ENCODE assay signal across 8 cellular contexts in genomic region chr12:92506460-92506859, GRCh38.
DNase-seq lines count a peak whose midpoint lies in the region; ATAC-seq and TF ChIP-seq lines count a peak whose summit lies in the region.

No MANE protein-coding gene starts in this region.

- no peak overlapping the region for H3K4me3 ChIP-seq in PC-3 (ENCODE audit: low read length)

- H3K4me3 Mint-ChIP-seq in activated CD4-positive, alpha-beta T cell treated with anti-CD3 and anti-CD28 coated beads, Interleukin-2, amount 10 ng/mL, durations not matched to agents 7 days and 5 days: no peak overlapping the region
- H3K4me3 Mint-ChIP-seq in activated CD8-positive, alpha-beta T cell treated with anti-CD3 and anti-CD28 coated beads, Interleukin-2, amount 10 ng/mL, durations not matched to agents 7 days and 5 days: no peak overlapping the region
- peak overlapping the region; percentile 77 to 82 for H3K4me3 Mint-ChIP-seq in stimulated activated naive B cell treated with anti-CD40 and anti-IgM and Interleukin-4, amounts not matched to agents 10 μg/mL and 1 μg/mL and 100 μg/mL, for 72 hours

- no peaks in the 10 kb centered on the region for H3K36me3 ChIP-seq in PC-3 (ENCODE audit: low read depth, low read length)

- peak overlapping the region; percentile 99 for H3K27ac Mint-ChIP-seq in activated CD4-positive, alpha-beta T cell treated with anti-CD3 and anti-CD28 coated beads, Interleukin-2, amount 10 ng/mL, durations not matched to agents 7 days and 5 days
- H3K27ac Mint-ChIP-seq in activated CD8-positive, alpha-beta T cell treated with anti-CD3 and anti-CD28 coated beads, Interleukin-2, amount 10 ng/mL, durations not matched to agents 7 days and 5 days: peak overlapping the region; percentile 37
- H3K27ac Mint-ChIP-seq in stimulated activated naive B cell treated with anti-CD40 and anti-IgM and Interleukin-4, amounts not matched to agents 10 μg/mL and 1 μg/mL and 100 μg/mL, for 72 hours: peak overlapping the region; percentile 94

- H3K27me3 Mint-ChIP-seq in activated CD4-positive, alpha-beta T cell treated with anti-CD3 and anti-CD28 coated beads, Interleukin-2, amount 10 ng/mL, durations not matched to agents 7 days and 5 days: no peaks in the 10 kb centered on the region
- no peaks in the 10 kb centered on the region for H3K27me3 Mint-ChIP-seq in activated CD8-positive, alpha-beta T cell treated with anti-CD3 and anti-CD28 coated beads, Interleukin-2, amount 10 ng/mL, durations not matched to agents 7 days and 5 days (ENCODE audit: low read depth)
- H3K27me3 Mint-ChIP-seq in stimulated activated naive B cell treated with anti-CD40 and anti-IgM and Interleukin-4, amounts not matched to agents 10 μg/mL and 1 μg/mL and 100 μg/mL, for 72 hours: no peaks in the 10 kb centered on the region

- no peak overlapping the region for H3K4me2 ChIP-seq in PC-3 (ENCODE audit: low read length)

- intact Hi-C loops in PC-3 (cut with micrococcal nuclease): loop anchor here (2.0 kb wide), 1 partner anchor 64 kb away; no protein-coding TSS in a partner anchor

- H3K4me1 Mint-ChIP-seq in activated CD4-positive, alpha-beta T cell treated with anti-CD3 and anti-CD28 coated beads, Interleukin-2, amount 10 ng/mL, durations not matched to agents 7 days and 5 days: peaks cover 48% of the 10 kb centered on the region
- peaks cover 44% of the 10 kb centered on the region for H3K4me1 Mint-ChIP-seq in activated CD8-positive, alpha-beta T cell treated with anti-CD3 and anti-CD28 coated beads, Interleukin-2, amount 10 ng/mL, durations not matched to agents 7 days and 5 days (ENCODE audit: low read depth)
- peaks cover 40 to 70% of the 10 kb centered on the region in 2 donors for H3K4me1 Mint-ChIP-seq in stimulated activated naive B cell treated with anti-CD40 and anti-IgM and Interleukin-4, amounts not matched to agents 10 μg/mL and 1 μg/mL and 100 μg/mL, for 72 hours

- no peak overlapping the region for H2AFZ ChIP-seq in PC-3 (ENCODE audit: low read length)

- BruUV-seq in PC-3 (replicated peaks; lab: Mats Ljungman, UMichigan): no TSS peak

- H3K36me3 Mint-ChIP-seq in activated CD4-positive, alpha-beta T cell treated with anti-CD3 and anti-CD28 coated beads, Interleukin-2, amount 10 ng/mL, durations not matched to agents 7 days and 5 days (ENCODE audit: low read depth): peaks cover 10% of the 10 kb centered on the region
- H3K36me3 Mint-ChIP-seq in activated CD8-positive, alpha-beta T cell treated with anti-CD3 and anti-CD28 coated beads, Interleukin-2, amount 10 ng/mL, durations not matched to agents 7 days and 5 days (ENCODE audit: low read depth): peaks cover 14% of the 10 kb centered on the region
- H3K36me3 Mint-ChIP-seq in stimulated activated naive B cell treated with anti-CD40 and anti-IgM and Interleukin-4, amounts not matched to agents 10 μg/mL and 1 μg/mL and 100 μg/mL, for 72 hours: peaks cover 2 to 9% of the 10 kb centered on the region in 2 donors

- H3K9me3 ChIP-seq in PC-3 (ENCODE audit: low read length): no peaks in the 10 kb centered on the region

- no peak overlapping the region for H3K9ac ChIP-seq in PC-3 (ENCODE audit: low read length)

- H3F3A ChIP-seq in PC-3 (ENCODE audit: low read length, unreplicated experiment): no peaks in the 10 kb centered on the region

- H3K79me2 ChIP-seq in PC-3 (ENCODE audit: low read length): no peaks in the 10 kb centered on the region

- no peaks in the 10 kb centered on the region for H3K4me1 ChIP-seq in PC-3 (ENCODE audit: insufficient read depth, low read length)

- H3K9me2 ChIP-seq in PC-3 (replicated peaks; ENCODE audit: low read length): no peaks in the 10 kb centered on the region

- CTCF ChIA-PET in activated CD4-positive, alpha-beta T cell treated with anti-CD3 and anti-CD28 coated beads, Interleukin-2, amount 10 ng/mL, durations not matched to agents 7 days and 5 days (lab: Charles Lee): interaction anchor here (0.8 to 5.7 kb wide), 5 partner anchors 10 to 41 kb away, joined by 3 to 34 read pairs (median 3); no protein-coding TSS in a partner anchor
- CTCF ChIA-PET in activated CD8-positive, alpha-beta T cell treated with anti-CD3 and anti-CD28 coated beads, Interleukin-2, amount 10 ng/mL, durations not matched to agents 7 days and 5 days (lab: Charles Lee): interaction anchor here (0.6 to 6.0 kb wide), 5 partner anchors 10 to 99 kb away, joined by 3 to 32 read pairs (median 5); no protein-coding TSS in a partner anchor
- CTCF ChIA-PET in PC-3 (lab: Charles Lee): no interaction called here

- POLR2A ChIA-PET in activated CD4-positive, alpha-beta T cell treated with anti-CD3 and anti-CD28 coated beads, Interleukin-2, amount 10 ng/mL, durations not matched to agents 7 days and 5 days (lab: Charles Lee): interaction anchor here (0.6 to 1.1 kb wide), 4 partner anchors 9 to 1464 kb away, joined by 3 to 7 read pairs (median 4); no protein-coding TSS in a partner anchor
- POLR2A ChIA-PET in activated CD8-positive, alpha-beta T cell treated with anti-CD3 and anti-CD28 coated beads, Interleukin-2, amount 10 ng/mL, durations not matched to agents 7 days and 5 days (lab: Charles Lee): interaction anchor here (0.7 to 4.4 kb wide), 6 partner anchors 12 to 370 kb away, joined by 3 to 33 read pairs (median 6); partner anchors contain the start of gene BTG1
- POLR2A ChIA-PET in PC-3 (lab: Charles Lee; ENCODE audit: unreplicated experiment): no interaction called here

- H3K27ac ChIP-seq in PC-3 (ENCODE audit: low read length): no peak overlapping the region

- DNase-seq in activated CD4-positive, alpha-beta T cell treated with anti-CD3 and anti-CD28 coated beads, Interleukin-2, amount 10 ng/mL, durations not matched to agents 7 days and 5 days: no peak
- DNase-seq in activated CD4-positive, alpha-beta T cell treated with anti-CD3 and anti-CD28 coated beads, Interleukin-2, amount 50 U/mL, for 4 hours: no peak
- DNase-seq in activated CD8-positive, alpha-beta T cell treated with anti-CD3 and anti-CD28 coated beads, Interleukin-2, amount 10 ng/mL, durations not matched to agents 7 days and 5 days: no peak
- peak; percentile 53 for DNase-seq in kidney tubule cell (ENCODE audit: low spot score)
- DNase-seq in stimulated activated naive B cell treated with anti-CD40 and anti-IgM and Interleukin-4, amounts not matched to agents 10 μg/mL and 1 μg/mL and 100 μg/mL, for 72 hours: no peak
- no peak for DNase-seq in PC-3
- DNase-seq in activated CD4-positive, CD25-positive, alpha-beta regulatory T cell (lab: John Stamatoyannopoulos, UW): no peak

- no peaks in the 10 kb centered on the region for H3K27me3 ChIP-seq in PC-3 (ENCODE audit: low read length)

- no peak for ATAC-seq in activated CD8-positive, alpha-beta T cell treated with anti-CD3 and anti-CD28 coated beads, Interleukin-2, amount 10 ng/mL, durations not matched to agents 7 days and 5 days
- ATAC-seq in stimulated activated naive B cell treated with anti-CD40 and anti-IgM and Interleukin-4, amounts not matched to agents 10 μg/mL and 1 μg/mL and 100 μg/mL, for 72 hours (replicated peaks): no peak
- ATAC-seq in HG02642 (IDR thresholded peaks at IDR 0.05; ENCODE audit: poor library complexity, unreplicated experiment) (no peak), PC-3 (no peak)

- TF ChIP-seq CTCF in PC-3 (conservative IDR thresholded peaks at IDR 0.05; ENCODE audit: low read depth, low read length): no peak

- H3K9me3 Mint-ChIP-seq in activated CD4-positive, alpha-beta T cell treated with anti-CD3 and anti-CD28 coated beads, Interleukin-2, amount 10 ng/mL, durations not matched to agents 7 days and 5 days: peaks cover 8% of the 10 kb centered on the region
- H3K9me3 Mint-ChIP-seq in activated CD8-positive, alpha-beta T cell treated with anti-CD3 and anti-CD28 coated beads, Interleukin-2, amount 10 ng/mL, durations not matched to agents 7 days and 5 days (ENCODE audit: insufficient read depth): peaks cover 4% of the 10 kb centered on the region
- H3K9me3 Mint-ChIP-seq in stimulated activated naive B cell treated with anti-CD40 and anti-IgM and Interleukin-4, amounts not matched to agents 10 μg/mL and 1 μg/mL and 100 μg/mL, for 72 hours: peaks cover 0 to 2% of the 10 kb centered on the region in 2 donors

- H4K20me1 ChIP-seq in PC-3 (ENCODE audit: low read length): no peaks in the 10 kb centered on the region

Comparison
In these comparisons a context has a peak if more than half of its experiments do, and no peak if none do; other contexts are left out.
1. H3K27ac Mint-ChIP-seq: peak in every context shown above with its lines; median percentile 99 in activated CD4-positive, alpha-beta T cell treated with anti-CD3 and anti-CD28 coated beads, Interleukin-2, amount 10 ng/mL, durations not matched to agents 7 days and 5 days; 94 in stimulated activated naive B cell treated with anti-CD40 and anti-IgM and Interleukin-4, amounts not matched to agents 10 μg/mL and 1 μg/mL and 100 μg/mL, for 72 hours; 37 in activated CD8-positive, alpha-beta T cell treated with anti-CD3 and anti-CD28 coated beads, Interleukin-2, amount 10 ng/mL, durations not matched to agents 7 days and 5 days.
2. H3K4me3 Mint-ChIP-seq: peak in stimulated activated naive B cell treated with anti-CD40 and anti-IgM and Interleukin-4, amounts not matched to agents 10 μg/mL and 1 μg/mL and 100 μg/mL, for 72 hours (2 of 2); none in activated CD4-positive, alpha-beta T cell treated with anti-CD3 and anti-CD28 coated beads, Interleukin-2, amount 10 ng/mL, durations not matched to agents 7 days and 5 days (single experiment) and activated CD8-positive, alpha-beta T cell treated with anti-CD3 and anti-CD28 coated beads, Interleukin-2, amount 10 ng/mL, durations not matched to agents 7 days and 5 days (single experiment).